ENCODE assay signal across 1 cellular context in genomic region chr3:152331018-152331541, GRCh38.
TF ChIP-seq lines count a peak whose summit lies in the region.

No MANE protein-coding gene starts in this region.

TF ChIP-seq in K562, 482 proteins besides CTCF, POLR2A, EP300 and RAD21 (continued from another document and continues in another):
- TF ChIP-seq IRF9 (tag; IDR thresholded peaks at IDR 0.05) (0 out of 2 replicates have a peak, but pooled peaks have one; percentile 28), JUND (IDR thresholded peaks at IDR 0.05; ENCODE audit: borderline replicate concordance, low read depth, low read length) (peak; percentile 70; the same call in 1 of the 2 replicates), JUND (tag; IDR thresholded peaks at IDR 0.05; ENCODE audit: borderline replicate concordance, low read depth, low read length) (peak; percentile 49; the same call in 2 of the 3 replicates), ELF4 (CRISPR knock-in tag; IDR thresholded peaks at IDR 0.05) (peak; percentile 93), ARHGAP35 (IDR thresholded peaks at IDR 0.05; ENCODE audit: partially characterized antibody) (peak; percentile 39), NFYB (IDR thresholded peaks at IDR 0.05; ENCODE audit: extremely low read depth, insufficient read length) (no peak), HDAC3 (IDR thresholded peaks at IDR 0.05; ENCODE audit: borderline replicate concordance, partially characterized antibody) (peak; percentile 12), MYBL2 (IDR thresholded peaks at IDR 0.05; ENCODE audit: low read depth) (0 out of 2 replicates have a peak, but pooled peaks have one; percentile 54), MYBL2 (CRISPR knock-in tag; IDR thresholded peaks at IDR 0.05; ENCODE audit: borderline replicate concordance) (no peak), NCOA6 (IDR thresholded peaks at IDR 0.05) (0 out of 2 replicates have a peak, but pooled peaks have one; percentile 4), SMARCA5 (IDR thresholded peaks at IDR 0.05) (peak; percentile 87), SMAD2 (IDR thresholded peaks at IDR 0.05; ENCODE audit: low read depth, low read length) (no peak), EP400 (IDR thresholded peaks at IDR 0.05) (peak; percentile 41; the same call in 1 of the 2 replicates), ZBTB2 (IDR thresholded peaks at IDR 0.05) (peak; percentile 80), TCFL5 (CRISPR knock-in tag; conservative IDR thresholded peaks at IDR 0.05) (no peak), MTA1 (IDR thresholded peaks at IDR 0.05; ENCODE audit: borderline replicate concordance) (peak; percentile 84), NCOA4 (IDR thresholded peaks at IDR 0.05; ENCODE audit: partially characterized antibody) (peak; percentile 71), NR1H2 (CRISPR knock-in tag; IDR thresholded peaks at IDR 0.05) (no peak), RBM17 (IDR thresholded peaks at IDR 0.05; ENCODE audit: borderline replicate concordance, low read depth, low read length) (no peak), MECOM (CRISPR knock-in tag; IDR thresholded peaks at IDR 0.05) (0 out of 2 replicates have a peak, but pooled peaks have one; percentile 48), MXI1 (IDR thresholded peaks at IDR 0.05; ENCODE audit: low read depth, low read length) (no peak), MAZ (CRISPR knock-in tag; conservative IDR thresholded peaks at IDR 0.05 in 1 of 2, IDR thresholded peaks at IDR 0.05 in 1 of 2) (no peak), YBX1 (IDR thresholded peaks at IDR 0.05) (0 out of 2 replicates have a peak, but pooled peaks have one; percentile 25), OTX1 (CRISPR knock-in tag; IDR thresholded peaks at IDR 0.05) (peak; percentile 76), EHMT2 (IDR thresholded peaks at IDR 0.05) (peak; percentile 78), ZEB2 (IDR thresholded peaks at IDR 0.05) (peak; percentile 63; the same call in 1 of the 2 replicates), DPF2 (IDR thresholded peaks at IDR 0.05) (peak; percentile 89), NCOR1 (IDR thresholded peaks at IDR 0.05) (peak; percentile 42; the same call in 1 of the 2 replicates), HLTF (IDR thresholded peaks at IDR 0.05) (peak; percentile 84), GATAD2A (IDR thresholded peaks at IDR 0.05) (peak; percentile 47; the same call in 1 of the 2 replicates), TRIM25 (IDR thresholded peaks at IDR 0.05; ENCODE audit: borderline replicate concordance) (0 out of 2 replicates have a peak, but pooled peaks have one; percentile 73), C11orf30 (IDR thresholded peaks at IDR 0.05; ENCODE audit: low read depth) (peak; percentile 80), FOSL1 (tag; conservative IDR thresholded peaks at IDR 0.05) (peak; percentile 92), CBFA2T2 (conservative IDR thresholded peaks at IDR 0.05) (no peak)
- TF ChIP-seq, protein P1, sequence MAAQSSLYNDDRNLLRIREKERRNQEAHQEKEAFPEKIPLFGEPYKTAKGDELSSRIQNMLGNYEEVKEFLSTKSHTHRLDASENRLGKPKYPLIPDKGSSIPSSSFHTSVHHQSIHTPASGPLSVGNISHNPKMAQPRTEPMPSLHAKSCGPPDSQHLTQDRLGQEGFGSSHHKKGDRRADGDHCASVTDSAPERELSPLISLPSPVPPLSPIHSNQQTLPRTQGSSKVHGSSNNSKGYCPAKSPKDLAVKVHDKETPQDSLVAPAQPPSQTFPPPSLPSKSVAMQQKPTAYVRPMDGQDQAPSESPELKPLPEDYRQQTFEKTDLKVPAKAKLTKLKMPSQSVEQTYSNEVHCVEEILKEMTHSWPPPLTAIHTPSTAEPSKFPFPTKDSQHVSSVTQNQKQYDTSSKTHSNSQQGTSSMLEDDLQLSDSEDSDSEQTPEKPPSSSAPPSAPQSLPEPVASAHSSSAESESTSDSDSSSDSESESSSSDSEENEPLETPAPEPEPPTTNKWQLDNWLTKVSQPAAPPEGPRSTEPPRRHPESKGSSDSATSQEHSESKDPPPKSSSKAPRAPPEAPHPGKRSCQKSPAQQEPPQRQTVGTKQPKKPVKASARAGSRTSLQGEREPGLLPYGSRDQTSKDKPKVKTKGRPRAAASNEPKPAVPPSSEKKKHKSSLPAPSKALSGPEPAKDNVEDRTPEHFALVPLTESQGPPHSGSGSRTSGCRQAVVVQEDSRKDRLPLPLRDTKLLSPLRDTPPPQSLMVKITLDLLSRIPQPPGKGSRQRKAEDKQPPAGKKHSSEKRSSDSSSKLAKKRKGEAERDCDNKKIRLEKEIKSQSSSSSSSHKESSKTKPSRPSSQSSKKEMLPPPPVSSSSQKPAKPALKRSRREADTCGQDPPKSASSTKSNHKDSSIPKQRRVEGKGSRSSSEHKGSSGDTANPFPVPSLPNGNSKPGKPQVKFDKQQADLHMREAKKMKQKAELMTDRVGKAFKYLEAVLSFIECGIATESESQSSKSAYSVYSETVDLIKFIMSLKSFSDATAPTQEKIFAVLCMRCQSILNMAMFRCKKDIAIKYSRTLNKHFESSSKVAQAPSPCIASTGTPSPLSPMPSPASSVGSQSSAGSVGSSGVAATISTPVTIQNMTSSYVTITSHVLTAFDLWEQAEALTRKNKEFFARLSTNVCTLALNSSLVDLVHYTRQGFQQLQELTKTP (IDR thresholded peaks at IDR 0.05; ENCODE audit: low read depth in 1 of 2, partially characterized antibody in 2 of 2), result peak; percentile 39 to 57
- TF ChIP-seq, protein P2, sequence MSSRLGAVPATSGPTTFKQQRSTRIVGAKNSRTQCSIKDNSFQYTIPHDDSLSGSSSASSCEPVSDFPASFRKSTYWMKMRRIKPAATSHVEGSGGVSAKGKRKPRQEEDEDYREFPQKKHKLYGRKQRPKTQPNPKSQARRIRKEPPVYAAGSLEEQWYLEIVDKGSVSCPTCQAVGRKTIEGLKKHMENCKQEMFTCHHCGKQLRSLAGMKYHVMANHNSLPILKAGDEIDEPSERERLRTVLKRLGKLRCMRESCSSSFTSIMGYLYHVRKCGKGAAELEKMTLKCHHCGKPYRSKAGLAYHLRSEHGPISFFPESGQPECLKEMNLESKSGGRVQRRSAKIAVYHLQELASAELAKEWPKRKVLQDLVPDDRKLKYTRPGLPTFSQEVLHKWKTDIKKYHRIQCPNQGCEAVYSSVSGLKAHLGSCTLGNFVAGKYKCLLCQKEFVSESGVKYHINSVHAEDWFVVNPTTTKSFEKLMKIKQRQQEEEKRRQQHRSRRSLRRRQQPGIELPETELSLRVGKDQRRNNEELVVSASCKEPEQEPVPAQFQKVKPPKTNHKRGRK (tag; IDR thresholded peaks at IDR 0.05), result 0 out of 2 replicates have a peak, but pooled peaks have one; percentile 51
- TF ChIP-seq, protein P3, sequence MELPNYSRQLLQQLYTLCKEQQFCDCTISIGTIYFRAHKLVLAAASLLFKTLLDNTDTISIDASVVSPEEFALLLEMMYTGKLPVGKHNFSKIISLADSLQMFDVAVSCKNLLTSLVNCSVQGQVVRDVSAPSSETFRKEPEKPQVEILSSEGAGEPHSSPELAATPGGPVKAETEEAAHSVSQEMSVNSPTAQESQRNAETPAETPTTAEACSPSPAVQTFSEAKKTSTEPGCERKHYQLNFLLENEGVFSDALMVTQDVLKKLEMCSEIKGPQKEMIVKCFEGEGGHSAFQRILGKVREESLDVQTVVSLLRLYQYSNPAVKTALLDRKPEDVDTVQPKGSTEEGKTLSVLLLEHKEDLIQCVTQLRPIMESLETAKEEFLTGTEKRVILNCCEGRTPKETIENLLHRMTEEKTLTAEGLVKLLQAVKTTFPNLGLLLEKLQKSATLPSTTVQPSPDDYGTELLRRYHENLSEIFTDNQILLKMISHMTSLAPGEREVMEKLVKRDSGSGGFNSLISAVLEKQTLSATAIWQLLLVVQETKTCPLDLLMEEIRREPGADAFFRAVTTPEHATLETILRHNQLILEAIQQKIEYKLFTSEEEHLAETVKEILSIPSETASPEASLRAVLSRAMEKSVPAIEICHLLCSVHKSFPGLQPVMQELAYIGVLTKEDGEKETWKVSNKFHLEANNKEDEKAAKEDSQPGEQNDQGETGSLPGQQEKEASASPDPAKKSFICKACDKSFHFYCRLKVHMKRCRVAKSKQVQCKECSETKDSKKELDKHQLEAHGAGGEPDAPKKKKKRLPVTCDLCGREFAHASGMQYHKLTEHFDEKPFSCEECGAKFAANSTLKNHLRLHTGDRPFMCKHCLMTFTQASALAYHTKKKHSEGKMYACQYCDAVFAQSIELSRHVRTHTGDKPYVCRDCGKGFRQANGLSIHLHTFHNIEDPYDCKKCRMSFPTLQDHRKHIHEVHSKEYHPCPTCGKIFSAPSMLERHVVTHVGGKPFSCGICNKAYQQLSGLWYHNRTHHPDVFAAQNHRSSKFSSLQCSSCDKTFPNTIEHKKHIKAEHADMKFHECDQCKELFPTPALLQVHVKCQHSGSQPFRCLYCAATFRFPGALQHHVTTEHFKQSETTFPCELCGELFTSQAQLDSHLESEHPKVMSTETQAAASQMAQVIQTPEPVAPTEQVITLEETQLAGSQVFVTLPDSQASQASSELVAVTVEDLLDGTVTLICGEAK (IDR thresholded peaks at IDR 0.05), result peak; percentile 67
- TF ChIP-seq, protein P3 (CRISPR knock-in tag; IDR thresholded peaks at IDR 0.05), result no peak
- TF ChIP-seq, protein P4, sequence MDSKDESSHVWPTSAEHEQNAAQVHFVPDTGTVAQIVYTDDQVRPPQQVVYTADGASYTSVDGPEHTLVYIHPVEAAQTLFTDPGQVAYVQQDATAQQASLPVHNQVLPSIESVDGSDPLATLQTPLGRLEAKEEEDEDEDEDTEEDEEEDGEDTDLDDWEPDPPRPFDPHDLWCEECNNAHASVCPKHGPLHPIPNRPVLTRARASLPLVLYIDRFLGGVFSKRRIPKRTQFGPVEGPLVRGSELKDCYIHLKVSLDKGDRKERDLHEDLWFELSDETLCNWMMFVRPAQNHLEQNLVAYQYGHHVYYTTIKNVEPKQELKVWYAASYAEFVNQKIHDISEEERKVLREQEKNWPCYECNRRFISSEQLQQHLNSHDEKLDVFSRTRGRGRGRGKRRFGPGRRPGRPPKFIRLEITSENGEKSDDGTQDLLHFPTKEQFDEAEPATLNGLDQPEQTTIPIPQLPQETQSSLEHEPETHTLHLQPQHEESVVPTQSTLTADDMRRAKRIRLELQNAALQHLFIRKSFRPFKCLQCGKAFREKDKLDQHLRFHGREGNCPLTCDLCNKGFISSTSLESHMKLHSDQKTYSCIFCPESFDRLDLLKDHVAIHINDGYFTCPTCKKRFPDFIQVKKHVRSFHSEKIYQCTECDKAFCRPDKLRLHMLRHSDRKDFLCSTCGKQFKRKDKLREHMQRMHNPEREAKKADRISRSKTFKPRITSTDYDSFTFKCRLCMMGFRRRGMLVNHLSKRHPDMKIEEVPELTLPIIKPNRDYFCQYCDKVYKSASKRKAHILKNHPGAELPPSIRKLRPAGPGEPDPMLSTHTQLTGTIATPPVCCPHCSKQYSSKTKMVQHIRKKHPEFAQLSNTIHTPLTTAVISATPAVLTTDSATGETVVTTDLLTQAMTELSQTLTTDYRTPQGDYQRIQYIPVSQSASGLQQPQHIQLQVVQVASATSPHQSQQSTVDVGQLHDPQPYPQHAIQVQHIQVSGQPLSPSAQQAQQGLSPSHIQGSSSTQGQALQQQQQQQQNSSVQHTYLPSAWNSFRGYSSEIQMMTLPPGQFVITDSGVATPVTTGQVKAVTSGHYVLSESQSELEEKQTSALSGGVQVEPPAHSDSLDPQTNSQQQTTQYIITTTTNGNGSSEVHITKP (IDR thresholded peaks at IDR 0.05; ENCODE audit: partially characterized antibody), result no peak
